ENCODE assay signal across 40 cellular contexts in the genomic region with DNA sequence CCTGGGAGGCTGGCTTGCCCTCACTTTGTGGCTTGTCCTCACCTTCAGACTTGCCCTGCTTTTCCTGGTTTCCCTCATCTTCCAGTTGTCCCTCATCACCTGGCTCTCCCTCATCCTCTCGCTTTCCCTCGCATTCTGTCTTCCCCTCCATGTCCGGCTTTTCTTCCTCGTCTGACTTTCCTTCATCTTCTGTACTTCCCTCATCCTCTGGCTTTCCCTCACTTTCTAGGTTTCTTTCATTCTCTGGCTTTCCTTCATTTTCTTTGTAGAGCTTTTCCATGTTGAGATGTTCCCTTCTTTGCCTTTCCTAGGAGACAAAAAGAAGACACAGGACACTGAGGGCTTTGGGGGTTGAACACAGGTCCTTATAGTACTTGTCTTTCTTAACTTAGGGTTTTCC. TPM values are rescaled to one million over a fixed set of nuclear protein-coding genes. Genes with fewer than 3 reads are reported as not detected.
"Had no signal": no experiment of that assay in that cellular context is flagged by ENCODE, and none has a peak within 500 bp of the region (broad histone marks: within the 10 kb centered on the region; RNA-seq: fewer than 3 reads in every experiment).

No MANE protein-coding gene starts in this region.

- H3K9me3 Mint-ChIP-seq: activated naive CD4-positive, alpha-beta T cell treated with anti-CD3 and anti-CD28 coated beads for 36 hours; activated naive CD4-positive, alpha-beta T cell treated with anti-CD3 and anti-CD28 coated beads, Interleukin-2, amount 10 ng/mL, durations not matched to agents 7 days and 5 days; activated naive CD4-positive, alpha-beta T cell treated with anti-CD3 and anti-CD28 coated beads, Interleukin-2, amount 50 U/mL, for 24 hours; activated naive CD4-positive, alpha-beta T cell treated with anti-CD3 and anti-CD28 coated beads, Interleukin-2, amount 50 U/mL, for 72 hours; activated naive CD8-positive, alpha-beta T cell treated with anti-CD3 and anti-CD28 coated beads for 36 hours; activated naive CD8-positive, alpha-beta T cell treated with anti-CD3 and anti-CD28 coated beads, Interleukin-2, amount 10 ng/mL, durations not matched to agents 7 days and 5 days; activated naive CD8-positive, alpha-beta T cell treated with anti-CD3 and anti-CD28 coated beads, Interleukin-2, amount 50 U/mL, for 24 hours; activated T-cell treated with anti-CD3 and anti-CD28 coated beads, Interleukin-2, amount 50 U/mL, for 24 hours; activated T-cell treated with anti-CD3 and anti-CD28 coated beads, Interleukin-2, amount 50 U/mL, for 4 hours; activated T-cell treated with anti-CD3 and anti-CD28 coated beads, Interleukin-2, amount 50 U/mL, for 72 hours; activated T-helper 1 cell treated with anti-CD3 and anti-CD28 coated beads, Interleukin-12 subunit alpha, Interleukin-12 subunit beta, Interleukin-2, Interleukin-4 antibody, amounts not matched to agents 30 ng/mL and 10 ng/mL and 1 ng/mL, durations not matched to agents 14 hours and 24 hours and 36 hours; activated T-helper 17 cell treated with anti-CD3 and anti-CD28 coated beads, Interleukin-2, amount 50 U/mL, for 72 hours; activated T-helper 2 cell treated with anti-CD3 and anti-CD28 coated beads, Interferon-gamma antibody, Interleukin-2, Interleukin-4, amounts not matched to agents 10 μg/mL and 5 μg/mL and 100 μg/mL, durations not matched to agents 14 hours and 24 hours and 36 hours; brain; central memory CD8-positive, alpha-beta T cell had no signal

- H3K27ac ChIP-seq: adrenal gland, ascending aorta, body of pancreas, brain microvascular endothelial cell, breast epithelium, cardiac muscle cell had no signal

- H3K4me1 Mint-ChIP-seq: activated T-helper 17 cell treated with anti-CD3 and anti-CD28 coated beads, Interleukin-2, amount 50 U/mL, for 72 hours; brain had no signal

- ATAC-seq: activated naive CD4-positive, alpha-beta T cell treated with anti-CD3 and anti-CD28 coated beads, Interleukin-2, amount 50 U/mL, for 72 hours; activated naive CD8-positive, alpha-beta T cell treated with anti-CD3 and anti-CD28 coated beads, Interleukin-2, amount 50 U/mL, for 24 hours; activated T-cell treated with anti-CD3 and anti-CD28 coated beads, Interleukin-2, amount 50 U/mL, for 4 hours; activated T-cell treated with anti-CD3 and anti-CD28 coated beads, Interleukin-2, amount 50 U/mL, for 72 hours; activated T-helper 17 cell treated with anti-CD3 and anti-CD28 coated beads, Interleukin-2, amount 50 U/mL, for 72 hours; body of pancreas had no signal

- H3K4me3 ChIP-seq: adrenal gland, ascending aorta, body of pancreas, breast epithelium, cardiac muscle cell had no signal

- H3K27me3 ChIP-seq: ascending aorta, body of pancreas, cardiac muscle cell had no signal

- H3K9me3 ChIP-seq: adrenal gland, ascending aorta, body of pancreas, breast epithelium had no signal

- H3K4me3 Mint-ChIP-seq: activated naive CD4-positive, alpha-beta T cell treated with anti-CD3 and anti-CD28 coated beads for 36 hours; activated naive CD4-positive, alpha-beta T cell treated with anti-CD3 and anti-CD28 coated beads, Interleukin-2, amount 10 ng/mL, durations not matched to agents 7 days and 5 days; activated naive CD4-positive, alpha-beta T cell treated with anti-CD3 and anti-CD28 coated beads, Interleukin-2, amount 50 U/mL, for 24 hours; activated naive CD8-positive, alpha-beta T cell; activated naive CD8-positive, alpha-beta T cell treated with anti-CD3 and anti-CD28 coated beads for 36 hours; activated naive CD8-positive, alpha-beta T cell treated with anti-CD3 and anti-CD28 coated beads, Interleukin-2, amount 10 ng/mL, durations not matched to agents 7 days and 5 days; activated naive CD8-positive, alpha-beta T cell treated with anti-CD3 and anti-CD28 coated beads, Interleukin-2, amount 50 U/mL, for 24 hours; activated T-cell treated with anti-CD3 and anti-CD28 coated beads, Interleukin-2, amount 50 U/mL, for 24 hours; activated T-cell treated with anti-CD3 and anti-CD28 coated beads, Interleukin-2, amount 50 U/mL, for 4 hours; activated T-cell treated with anti-CD3 and anti-CD28 coated beads, Interleukin-2, amount 50 U/mL, for 72 hours; activated T-helper 1 cell treated with anti-CD3 and anti-CD28 coated beads, Interleukin-12 subunit alpha, Interleukin-12 subunit beta, Interleukin-2, Interleukin-4 antibody, amounts not matched to agents 30 ng/mL and 10 ng/mL and 1 ng/mL, durations not matched to agents 14 hours and 24 hours and 36 hours; activated T-helper 17 cell treated with anti-CD3 and anti-CD28 coated beads, Interleukin-2, amount 50 U/mL, for 72 hours; central memory CD8-positive, alpha-beta T cell had no signal

- DNase-seq: activated effector memory CD4-positive, alpha-beta T cell treated with anti-CD3 and anti-CD28 coated beads, Interleukin-2, amount 50 U/mL, for 16 hours; activated effector memory CD4-positive, alpha-beta T cell treated with Interleukin-2 at 50 U/mL for 16 hours; activated gamma-delta T cell; activated gamma-delta T cell treated with Interleukin-2 at 50 U/mL for 16 hours; activated naive CD4-positive, alpha-beta T cell; activated naive CD4-positive, alpha-beta T cell treated with anti-CD3 and anti-CD28 coated beads for 36 hours; activated naive CD4-positive, alpha-beta T cell treated with anti-CD3 and anti-CD28 coated beads, Interleukin-2, amount 10 ng/mL, durations not matched to agents 7 days and 5 days; activated naive CD4-positive, alpha-beta T cell treated with anti-CD3 and anti-CD28 coated beads, Interleukin-2, amount 50 U/mL, for 16 hours; activated naive CD4-positive, alpha-beta T cell treated with Interleukin-2 at 50 U/mL for 16 hours; activated naive CD8-positive, alpha-beta T cell treated with anti-CD3 and anti-CD28 coated beads for 36 hours; activated naive CD8-positive, alpha-beta T cell treated with anti-CD3 and anti-CD28 coated beads, Interleukin-2, amount 10 ng/mL, durations not matched to agents 7 days and 5 days; activated naive CD8-positive, alpha-beta T cell treated with anti-CD3 and anti-CD28 coated beads, Interleukin-2, amount 50 U/mL, for 24 hours; activated T-cell treated with anti-CD3 and anti-CD28 coated beads, Interleukin-2, amount 50 U/mL, for 1 hour; activated T-cell treated with anti-CD3 and anti-CD28 coated beads, Interleukin-2, amount 50 U/mL, for 24 hours; activated T-cell treated with anti-CD3 and anti-CD28 coated beads, Interleukin-2, amount 50 U/mL, for 4 hours; activated T-cell treated with anti-CD3 and anti-CD28 coated beads, Interleukin-2, amount 50 U/mL, for 48 hours; activated T-cell treated with anti-CD3 and anti-CD28 coated beads, Interleukin-2, amount 50 U/mL, for 72 hours; adrenal gland; amniotic stem cell; amygdala; anterior cingulate cortex; aorta; body of pancreas; brain microvascular endothelial cell; caudate nucleus; central memory CD4-positive, alpha-beta T cell; cerebellar nuclear complex had no signal

- H3K36me3 ChIP-seq: adrenal gland, ascending aorta, brain microvascular endothelial cell, breast epithelium, cardiac muscle cell had no signal

- FAIRE-seq: bronchial epithelial cell had no signal

- H3K27ac Mint-ChIP-seq: activated naive CD4-positive, alpha-beta T cell treated with anti-CD3 and anti-CD28 coated beads for 36 hours; activated naive CD4-positive, alpha-beta T cell treated with anti-CD3 and anti-CD28 coated beads, Interleukin-2, amount 10 ng/mL, durations not matched to agents 7 days and 5 days; activated naive CD4-positive, alpha-beta T cell treated with anti-CD3 and anti-CD28 coated beads, Interleukin-2, amount 50 U/mL, for 24 hours; activated naive CD4-positive, alpha-beta T cell treated with anti-CD3 and anti-CD28 coated beads, Interleukin-2, amount 50 U/mL, for 72 hours; activated naive CD8-positive, alpha-beta T cell; activated naive CD8-positive, alpha-beta T cell treated with anti-CD3 and anti-CD28 coated beads for 36 hours; activated naive CD8-positive, alpha-beta T cell treated with anti-CD3 and anti-CD28 coated beads, Interleukin-2, amount 10 ng/mL, durations not matched to agents 7 days and 5 days; activated naive CD8-positive, alpha-beta T cell treated with anti-CD3 and anti-CD28 coated beads, Interleukin-2, amount 50 U/mL, for 24 hours; activated T-cell treated with anti-CD3 and anti-CD28 coated beads, Interleukin-2, amount 50 U/mL, for 24 hours; activated T-cell treated with anti-CD3 and anti-CD28 coated beads, Interleukin-2, amount 50 U/mL, for 72 hours; activated T-helper 1 cell treated with anti-CD3 and anti-CD28 coated beads, Interleukin-12 subunit alpha, Interleukin-12 subunit beta, Interleukin-2, Interleukin-4 antibody, amounts not matched to agents 30 ng/mL and 10 ng/mL and 1 ng/mL, durations not matched to agents 14 hours and 24 hours and 36 hours; activated T-helper 17 cell treated with anti-CD3 and anti-CD28 coated beads, Interleukin-2, amount 50 U/mL, for 72 hours; activated T-helper 2 cell treated with anti-CD3 and anti-CD28 coated beads, Interferon-gamma antibody, Interleukin-2, Interleukin-4, amounts not matched to agents 10 μg/mL and 5 μg/mL and 100 μg/mL, durations not matched to agents 14 hours and 24 hours and 36 hours; brain had no signal

- H3K36me3 Mint-ChIP-seq: activated naive CD4-positive, alpha-beta T cell treated with anti-CD3 and anti-CD28 coated beads, Interleukin-2, amount 10 ng/mL, durations not matched to agents 7 days and 5 days; activated naive CD4-positive, alpha-beta T cell treated with anti-CD3 and anti-CD28 coated beads, Interleukin-2, amount 50 U/mL, for 24 hours; activated naive CD4-positive, alpha-beta T cell treated with anti-CD3 and anti-CD28 coated beads, Interleukin-2, amount 50 U/mL, for 72 hours; activated naive CD8-positive, alpha-beta T cell; activated naive CD8-positive, alpha-beta T cell treated with anti-CD3 and anti-CD28 coated beads for 36 hours; activated naive CD8-positive, alpha-beta T cell treated with anti-CD3 and anti-CD28 coated beads, Interleukin-2, amount 10 ng/mL, durations not matched to agents 7 days and 5 days; brain had no signal

- H3K4me1 ChIP-seq: adrenal gland, ascending aorta, breast epithelium had no signal

RNA-seq across cellular contexts. Expression of a gene that starts 2.3 kb away (rescaled TPM):
- total RNA-seq: activated naive CD4-positive, alpha-beta T cell treated with anti-CD3 and anti-CD28 coated beads, Interleukin-2, amount 50 U/mL, for 72 hours; activated naive CD8-positive, alpha-beta T cell treated with anti-CD3 and anti-CD28 coated beads for 36 hours; activated naive CD8-positive, alpha-beta T cell treated with anti-CD3 and anti-CD28 coated beads, Interleukin-2, amount 10 ng/mL, durations not matched to agents 7 days and 5 days; activated T-cell treated with anti-CD3 and anti-CD28 coated beads, Interleukin-2, amount 50 U/mL, for 4 hours; activated T-cell treated with anti-CD3 and anti-CD28 coated beads, Interleukin-2, amount 50 U/mL, for 72 hours; activated T-helper 1 cell treated with anti-CD3 and anti-CD28 coated beads, Interleukin-12 subunit alpha, Interleukin-12 subunit beta, Interleukin-2, Interleukin-4 antibody, amounts not matched to agents 30 ng/mL and 10 ng/mL and 1 ng/mL, durations not matched to agents 14 hours and 24 hours and 36 hours; activated T-helper 17 cell treated with anti-CD3 and anti-CD28 coated beads, Interleukin-2, amount 50 U/mL, for 72 hours; activated T-helper 2 cell treated with anti-CD3 and anti-CD28 coated beads, Interferon-gamma antibody, Interleukin-2, Interleukin-4, amounts not matched to agents 10 μg/mL and 5 μg/mL and 100 μg/mL, durations not matched to agents 14 hours and 24 hours and 36 hours; ascending aorta; body of pancreas; bronchial epithelial cell; chondrocyte had no signal

RNA-seq across cellular contexts. Expression of a gene that starts 55.8 kb away (rescaled TPM):
- total RNA-seq: activated naive CD4-positive, alpha-beta T cell treated with anti-CD3 and anti-CD28 coated beads for 36 hours; activated naive CD4-positive, alpha-beta T cell treated with anti-CD3 and anti-CD28 coated beads, Interleukin-2, amount 50 U/mL, for 72 hours; activated naive CD8-positive, alpha-beta T cell treated with anti-CD3 and anti-CD28 coated beads for 36 hours; activated naive CD8-positive, alpha-beta T cell treated with anti-CD3 and anti-CD28 coated beads, Interleukin-2, amount 10 ng/mL, durations not matched to agents 7 days and 5 days; activated T-cell treated with anti-CD3 and anti-CD28 coated beads, Interleukin-2, amount 50 U/mL, for 4 hours; activated T-cell treated with anti-CD3 and anti-CD28 coated beads, Interleukin-2, amount 50 U/mL, for 72 hours; activated T-helper 1 cell treated with anti-CD3 and anti-CD28 coated beads, Interleukin-12 subunit alpha, Interleukin-12 subunit beta, Interleukin-2, Interleukin-4 antibody, amounts not matched to agents 30 ng/mL and 10 ng/mL and 1 ng/mL, durations not matched to agents 14 hours and 24 hours and 36 hours; activated T-helper 17 cell treated with anti-CD3 and anti-CD28 coated beads, Interleukin-2, amount 50 U/mL, for 72 hours; activated T-helper 2 cell treated with anti-CD3 and anti-CD28 coated beads, Interferon-gamma antibody, Interleukin-2, Interleukin-4, amounts not matched to agents 10 μg/mL and 5 μg/mL and 100 μg/mL, durations not matched to agents 14 hours and 24 hours and 36 hours; ascending aorta had no signal
